Comparison of ENCODE assay signal across 8 cellular contexts in genomic region chr3:64030741-64031140, GRCh38. TPM values are rescaled to one million over a fixed set of nuclear protein-coding genes. Genes with fewer than 3 reads are reported as not detected.
A peak's percentile ranks its signal among the peaks of the same experiment; 100 is the strongest.
DNase-seq lines count a peak whose midpoint lies in the region; ATAC-seq and TF ChIP-seq lines count a peak whose summit lies in the region.

No MANE protein-coding gene starts in this region.

- ATAC-seq in GM18907 (IDR thresholded peaks at IDR 0.05; ENCODE audit: unreplicated experiment) (peak; percentile 98), HG03159 (IDR thresholded peaks at IDR 0.05; ENCODE audit: unreplicated experiment) (peak; percentile 88)

- peak in 1 of 3 donors; percentile 53 for TF ChIP-seq CTCF in lower leg skin (IDR thresholded peaks at IDR 0.05)

- DNase-seq in AG08395 (ENCODE audit: low spot score) (peak; percentile 73), NCI-H2227 treated with DMSO at 0.1 percent for 48 hours (lab: John Stamatoyannopoulos, UW) (peak; percentile 81), dedifferentiated amniotic fluid mesenchymal stem cell (ENCODE audit: extremely low spot score) (peak; percentile 66), lower leg skin (ENCODE audit: low spot score in 2 of 2) (peak; percentile 43 to 94)
- DNase-seq in activated CD4-positive, alpha-beta T cell treated with anti-CD3 and anti-CD28 coated beads for 48 hours, result peak; percentile 83
- peak; percentile 41 to 63 (median 63) for DNase-seq in stimulated activated CD4-positive, alpha-beta T cell treated with anti-CD3 and anti-CD28 coated beads, TNF-alpha, amount 100 ng/mL, for 1 hour (ENCODE audit: low read depth in 3 of 3, low spot score in 1 of 3)

- intact Hi-C loops in lower leg skin (cut with DNase I; ENCODE audit: low total_unique reads), result no loop called here

- WGBS in lower leg skin, 2 donors, result 4% methylated on average over 16 of the region's 16 CpGs

- no peak overlapping the region for H3K4me3 ChIP-seq in lower leg skin (ENCODE audit: low read depth, poor library complexity, severe bottlenecking)

- no peak for TF ChIP-seq POLR2A in lower leg skin (IDR thresholded peaks at IDR 0.05)

RNA-seq across cellular contexts. Expression of gene PSMD6, which starts 7.4 kb away (rescaled TPM):
- 10 to 100 TPM; 61.6 to 81.2 (median 67.1) TPM for total RNA-seq in lower leg skin
